Comparison of ENCODE assay signal across 19 cellular contexts in genomic region chr11:61842421-61842820, GRCh38.
"Had no signal": no experiment of that assay in that cellular context is flagged by ENCODE, and none has a peak within 500 bp of the region (broad histone marks: within the 10 kb centered on the region; RNA-seq: fewer than 3 reads in every experiment).

No MANE protein-coding gene starts in this region.

- H3K4me1 ChIP-seq: body of pancreas, neural progenitor cell had no signal

- H3K27me3 ChIP-seq: body of pancreas, neural progenitor cell, ovary had no signal

- H3K27me3 Mint-ChIP-seq: activated CD8-positive, alpha-beta T cell treated with anti-CD3 and anti-CD28 coated beads for 36 hours; activated naive CD8-positive, alpha-beta T cell; central memory CD8-positive, alpha-beta T cell; dendritic cell treated with granulocyte-macrophage colony-stimulating factor and Interleukin-4, amounts not matched to agents 40 ng/mL and 50 ng/mL, for 4 days; effector memory CD8-positive, alpha-beta T cell; type B pancreatic cell had no signal

- ATAC-seq: activated CD8-positive, alpha-beta T cell treated with anti-CD3 and anti-CD28 coated beads for 36 hours; activated T-cell treated with anti-CD3 and anti-CD28 coated beads, Interleukin-2, amount 50 U/mL, for 72 hours; effector memory CD8-positive, alpha-beta T cell; left colon; WTC11 had no signal

- H3K27ac ChIP-seq: neural progenitor cell, ovary had no signal

- H3K4me3 ChIP-seq: body of pancreas, neural progenitor cell, ovary had no signal

- H3K27ac Mint-ChIP-seq: activated CD8-positive, alpha-beta T cell treated with anti-CD3 and anti-CD28 coated beads for 36 hours; activated naive CD8-positive, alpha-beta T cell; activated T-cell treated with anti-CD3 and anti-CD28 coated beads, Interleukin-2, amount 50 U/mL, for 72 hours; dendritic cell treated with granulocyte-macrophage colony-stimulating factor and Interleukin-4, amounts not matched to agents 40 ng/mL and 50 ng/mL, for 4 days; effector memory CD8-positive, alpha-beta T cell; neural progenitor cell; type B pancreatic cell; WTC11 had no signal

- H3K4me1 Mint-ChIP-seq: central memory CD8-positive, alpha-beta T cell; neural progenitor cell had no signal

- H3K9me3 Mint-ChIP-seq: activated CD8-positive, alpha-beta T cell treated with anti-CD3 and anti-CD28 coated beads for 36 hours; activated T-cell treated with anti-CD3 and anti-CD28 coated beads, Interleukin-2, amount 50 U/mL, for 72 hours; central memory CD8-positive, alpha-beta T cell; dendritic cell treated with granulocyte-macrophage colony-stimulating factor and Interleukin-4, amounts not matched to agents 40 ng/mL and 50 ng/mL, for 4 days; effector memory CD8-positive, alpha-beta T cell; neural progenitor cell; type B pancreatic cell had no signal

- H3K9me3 ChIP-seq: body of pancreas, ovary had no signal

- DNase-seq: activated CD4-positive, alpha-beta T cell treated with anti-CD3 and anti-CD28 coated beads for 4 hours; activated CD8-positive, alpha-beta T cell treated with anti-CD3 and anti-CD28 coated beads for 36 hours; activated gamma-delta T cell treated with Interleukin-2 at 50 U/mL for 16 hours; activated T-cell treated with anti-CD3 and anti-CD28 coated beads, Interleukin-2, amount 50 U/mL, for 72 hours; effector memory CD8-positive, alpha-beta T cell; foreskin melanocyte; left colon; ovary; retina; stimulated activated CD4-positive, alpha-beta T cell treated with anti-CD3 and anti-CD28 coated beads, Interleukin-4, amount 100 ng/mL, for 24 hours; stimulated activated naive CD4-positive, alpha-beta T cell treated with Interleukin-2 at 50 U/mL for 16 hours; SW 1271 had no signal

- H3K4me3 Mint-ChIP-seq: activated CD8-positive, alpha-beta T cell treated with anti-CD3 and anti-CD28 coated beads for 36 hours; activated naive CD8-positive, alpha-beta T cell; activated T-cell treated with anti-CD3 and anti-CD28 coated beads, Interleukin-2, amount 50 U/mL, for 72 hours; central memory CD8-positive, alpha-beta T cell; dendritic cell treated with granulocyte-macrophage colony-stimulating factor and Interleukin-4, amounts not matched to agents 40 ng/mL and 50 ng/mL, for 4 days; effector memory CD8-positive, alpha-beta T cell; neural progenitor cell; type B pancreatic cell; WTC11 had no signal

- H3K36me3 ChIP-seq: ovary had no signal
